Comparison of ENCODE assay signal across 8 cellular contexts in the genomic region with DNA sequence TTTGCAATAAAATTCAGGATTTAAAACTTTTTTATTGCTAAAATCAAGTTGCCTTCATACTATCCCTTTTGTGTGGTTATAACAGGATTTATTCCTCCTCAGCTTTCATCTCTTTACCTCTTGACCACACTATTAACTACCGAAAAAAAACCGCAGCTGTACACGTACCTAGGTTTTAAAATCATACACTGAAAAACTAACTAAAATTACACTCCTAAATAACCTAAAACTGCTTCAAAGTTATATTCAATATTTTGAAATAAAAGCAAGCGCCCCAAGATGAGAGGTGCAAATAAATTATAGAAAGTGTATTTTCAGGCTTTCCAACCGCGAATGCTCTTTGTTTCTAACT. TPM values are rescaled to one million over a fixed set of nuclear protein-coding genes. Genes with fewer than 3 reads are reported as not detected.
DNase-seq lines count a peak whose midpoint lies in the region; ATAC-seq and TF ChIP-seq lines count a peak whose summit lies in the region.

No MANE protein-coding gene starts in this region.

- peak overlapping the region; percentile 95 for H3K4me3 ChIP-seq in colonic mucosa

- H3K9me3 ChIP-seq in KOPT-K1 (ENCODE audit: insufficient read depth, low read length, poor library complexity, severe bottlenecking) (no peaks in the 10 kb centered on the region), colonic mucosa (no peaks in the 10 kb centered on the region)

- DNase-seq in CD14-positive monocyte (ENCODE audit: low spot score) (no peak), colonic mucosa (no peak), neural crest cell (ENCODE audit: low read depth, low spot score) (no peak), D341Med (ENCODE audit: low spot score) (no peak), NOMO-1 (lab: John Stamatoyannopoulos, UW; ENCODE audit: unreplicated experiment in 2 of 2) (no peak)

- peaks cover 14% of the 10 kb centered on the region for H3K4me1 Mint-ChIP-seq in CD14-positive monocyte
- H3K4me1 Mint-ChIP-seq in neural crest cell = peaks cover 17% of the 10 kb centered on the region

- no peaks in the 10 kb centered on the region for H3K27me3 Mint-ChIP-seq in CD14-positive monocyte (ENCODE audit: low read depth in 3 of 3)
- H3K27me3 Mint-ChIP-seq in neural crest cell (ENCODE audit: low read depth) = no peaks in the 10 kb centered on the region

- H3K36me3 Mint-ChIP-seq in CD14-positive monocyte (peaks cover 4% of the 10 kb centered on the region in 2 donors), neural crest cell (ENCODE audit: low read depth) (no peaks in the 10 kb centered on the region)

- ATAC-seq in HG03139 (IDR thresholded peaks at IDR 0.05; ENCODE audit: unreplicated experiment) = no peak
- ATAC-seq in HG02588 (IDR thresholded peaks at IDR 0.05; ENCODE audit: unreplicated experiment) = no peak

- H3K27me3 ChIP-seq in colonic mucosa = no peaks in the 10 kb centered on the region

- H3K36me3 ChIP-seq in KOPT-K1 (ENCODE audit: insufficient read depth, low read length) (no peaks in the 10 kb centered on the region), colonic mucosa (no peaks in the 10 kb centered on the region)

- H3K9me3 Mint-ChIP-seq in CD14-positive monocyte (no peaks in the 10 kb centered on the region), neural crest cell (no peaks in the 10 kb centered on the region)

- H3K27ac ChIP-seq in KOPT-K1 (ENCODE audit: low read depth, low read length, poor library complexity, severe bottlenecking) (peak overlapping the region; percentile 65), colonic mucosa (peak overlapping the region; percentile 98)

- intact Hi-C loops in CD14-positive monocyte (cut with micrococcal nuclease) = loop anchor here (5.0 to 10.0 kb wide), 3 partner anchors 124 to 246 kb away; partner anchors contain the start of gene RPS6KA2 (in 2 of the 2)
- intact Hi-C loops in colonic mucosa (cut with DNase I) = no loop called here

- TF ChIP-seq CTCF in CD14-positive monocyte (IDR thresholded peaks at IDR 0.05) (no peak), colonic mucosa (IDR thresholded peaks at IDR 0.05) (no peak), neural crest cell (conservative IDR thresholded peaks at IDR 0.05) (no peak)

- peak overlapping the region; percentile 94 to 95 for H3K4me3 Mint-ChIP-seq in CD14-positive monocyte
- peak overlapping the region; percentile 95 for H3K4me3 Mint-ChIP-seq in neural crest cell

- H3K27ac Mint-ChIP-seq in CD14-positive monocyte (peak overlapping the region; percentile 88 to 95 (median 91)), neural crest cell (ENCODE audit: unreplicated experiment) (no peak overlapping the region)

- peaks cover 3% of the 10 kb centered on the region for H3K4me1 ChIP-seq in colonic mucosa

- H3K9ac ChIP-seq in colonic mucosa (ENCODE audit: low read depth in 2 of 2, low read length in 2 of 2) = peak overlapping the region; percentile 30 to 98

RNA-seq across cellular contexts. Expression of gene MPC1, which starts 1.4 kb away (rescaled TPM):
- 100 to 1,000 TPM; 104 to 122 TPM for polyA plus RNA-seq in CD14-positive monocyte
- total RNA-seq in colonic mucosa = 100 to 1,000 TPM in 1 of 2 donors, 10 to 100 TPM in 1; 93.7 to 144 TPM
- 32.0 and 32.6 TPM in 2 replicates for total RNA-seq in neural crest cell

RNA-seq across cellular contexts. Expression of gene SFT2D1, which starts 39.0 kb away (rescaled TPM):
- polyA plus RNA-seq in CD14-positive monocyte = 100 to 1,000 TPM; 140 to 166 TPM
- 10 to 100 TPM; 65.0 to 73.3 TPM for total RNA-seq in colonic mucosa
- total RNA-seq in neural crest cell = 30.4 and 32.6 TPM in 2 replicates
